11 cellular contexts compared by ENCODE assay signal in genomic region chr13:99316657-99317244, GRCh38. TPM values are rescaled to one million over a fixed set of nuclear protein-coding genes. Genes with fewer than 3 reads are reported as not detected.
DNase-seq lines count a peak whose midpoint lies in the region; ATAC-seq and TF ChIP-seq lines count a peak whose summit lies in the region.
"Had no signal": no experiment of that assay in that cellular context is flagged by ENCODE, and none has a peak within 500 bp of the region (broad histone marks: within the 10 kb centered on the region; RNA-seq: fewer than 3 reads in every experiment).

No MANE protein-coding gene starts in this region.

- H3K4me3 ChIP-seq in SK-N-MC (no peak overlapping the region), left lung (no peak overlapping the region), foreskin fibroblast (ENCODE audit: low read depth in 1 of 2, low read length in 2 of 2) (no peak overlapping the region)
- H3K4me3 ChIP-seq: gastroesophageal sphincter had no signal

- H3K27me3 ChIP-seq in left lung = no peaks in the 10 kb centered on the region
- H3K27me3 ChIP-seq: gastroesophageal sphincter had no signal

- H3K9me3 ChIP-seq in SK-N-MC (ENCODE audit: low read depth, low read length) (no peaks in the 10 kb centered on the region), left lung (no peaks in the 10 kb centered on the region)
- H3K9me3 ChIP-seq: gastroesophageal sphincter had no signal

- H3K27ac ChIP-seq in SK-N-MC = peak overlapping the region; percentile 6; the same call in 1 of the 2 replicates
- H3K27ac ChIP-seq in left lung = no peak overlapping the region
- H3K27ac ChIP-seq: gastroesophageal sphincter had no signal

- H3K4me1 ChIP-seq in left lung = peaks cover 6 to 62% of the 10 kb centered on the region in 2 donors

- H3K9ac ChIP-seq in SK-N-MC (ENCODE audit: insufficient read length) = no peak overlapping the region

- peak; percentile 60 for DNase-seq in NCI-H2107 treated with DMSO at 0.1 percent for 48 hours (lab: John Stamatoyannopoulos, UW; ENCODE audit: unreplicated experiment)
- DNase-seq in NCI-H2107 (lab: John Stamatoyannopoulos, UW) = no peak
- peak; percentile 60 for DNase-seq in LHCN-M2 (ENCODE audit: low read depth)
- no peak for DNase-seq in SK-N-MC (ENCODE audit: low read depth, low spot score)
- DNase-seq in left lung = peak in 1 of 2 donors; percentile 67
- DNase-seq in foreskin fibroblast = no peak
- DNase-seq in HUDEP-2 (lab: John Stamatoyannopoulos, UW; ENCODE audit: unreplicated experiment in 76 of 76) = no peak
- DNase-seq in NCI-H82 treated with DMSO at 0.1 percent for 48 hours (lab: John Stamatoyannopoulos, UW; ENCODE audit: unreplicated experiment) = no peak

- H3K36me3 ChIP-seq in SK-N-MC (ENCODE audit: insufficient read depth, low read length) (peaks cover 7% of the 10 kb centered on the region), left lung (peaks cover 0 to 10% of the 10 kb centered on the region in 2 donors)

- TF ChIP-seq CTCF in left lung (IDR thresholded peaks at IDR 0.05) = no peak
- no peak for TF ChIP-seq CTCF in foreskin fibroblast (IDR thresholded peaks at IDR 0.05; ENCODE audit: low read depth, low read length)

- intact Hi-C loops in left lung (cut with DNase I) = no loop called here

- ATAC-seq in left lung = peak; percentile 78
- ATAC-seq: gastroesophageal sphincter had no signal

RNA-seq across cellular contexts. Expression of gene GPR183, which starts 9.6 kb away (rescaled TPM):
- 0.11 TPM in 1 of 2 replicates, not detected in the other for total RNA-seq in LHCN-M2 (2014; rRNA removed)
- polyA plus RNA-seq in LHCN-M2 (2012) = 0.07 TPM
- 10 to 100 TPM in 1 of 2 donors, 1 to 10 TPM in 1; 7.4 to 10.9 TPM for total RNA-seq in left lung

RNA-seq across cellular contexts. Expression of gene GPR18, which starts 58.6 kb away (rescaled TPM):
- not detected in 2 replicates for total RNA-seq in LHCN-M2 (2014; rRNA removed)
- polyA plus RNA-seq in LHCN-M2 (2012) = 0.05 TPM
- under 1 TPM; 0.17 to 0.55 TPM for total RNA-seq in left lung
- total RNA-seq: gastroesophageal sphincter, H4, osteocyte had no signal

Comparison
In these comparisons a context has a peak if more than half of its experiments do, and no peak if none do; other contexts are left out.
1. DNase-seq: peak in NCI-H2107 treated with DMSO at 0.1 percent for 48 hours (single experiment) and LHCN-M2 (single experiment); none in NCI-H2107 (single experiment), SK-N-MC (single experiment), foreskin fibroblast (0 of 2), HUDEP-2 (0 of 76) and NCI-H82 treated with DMSO at 0.1 percent for 48 hours (single experiment).